ENCODE assay signal across 8 cellular contexts in the genomic region with DNA sequence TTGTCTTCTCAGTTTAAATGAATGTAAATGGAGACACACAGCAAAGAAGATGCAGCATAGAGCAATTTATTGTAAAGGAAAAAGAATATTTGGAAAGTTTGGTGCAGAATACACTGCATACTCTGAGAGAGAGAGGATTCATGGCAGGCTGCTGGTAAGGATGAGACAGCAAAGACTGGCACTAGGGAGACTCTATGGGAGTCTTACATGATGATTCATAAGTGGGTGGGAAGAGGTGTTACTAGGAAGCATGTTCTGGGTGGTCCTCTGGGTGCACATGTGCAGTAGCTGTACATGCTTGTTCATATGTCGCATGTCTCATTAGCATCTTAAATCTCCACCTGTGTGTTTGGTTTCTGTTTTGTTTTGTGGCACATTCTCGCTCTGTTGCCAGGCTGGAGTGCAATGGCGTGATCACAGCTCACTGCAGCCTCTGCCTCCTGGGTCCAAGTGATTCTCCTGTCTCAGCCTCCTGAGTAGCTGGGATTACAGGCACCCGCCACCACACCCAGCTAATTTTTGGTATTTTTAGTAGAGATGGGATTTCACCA.
DNase-seq lines count a peak whose midpoint lies in the region; ATAC-seq, FAIRE-seq and TF ChIP-seq lines count a peak whose summit lies in the region.
"Not testable (repeated sequence)": the region's sequence is repeated elsewhere in the genome, so short reads cannot be mapped to it uniquely, and the experiment has no call there.

No MANE protein-coding gene starts in this region.

- H3K36me3 ChIP-seq in KMS-11 (ENCODE audit: insufficient read depth); SK-N-SH (replicated peaks in 1 of 2; ENCODE audit: control insufficient read depth in 1 of 2, insufficient read depth in 2 of 2, low read length in 1 of 2); keratinocyte (ENCODE audit: control insufficient read depth in 2 of 2, extremely low read depth in 1 of 2, insufficient read depth in 2 of 2, low read length in 2 of 2); stomach: not testable (repeated sequence)

- dilution Hi-C loops in keratinocyte (cut with MboI; ENCODE audit: extremely low pct_ligation_motif_present, low sequenced_read_pairs) = not testable (repeated sequence)

- TF ChIP-seq EP300 in SK-N-SH (IDR thresholded peaks at IDR 0.05; ENCODE audit: borderline replicate concordance in 1 of 2, low read depth in 1 of 2, low read length in 1 of 2); stomach (IDR thresholded peaks at IDR 0.05): not testable (repeated sequence)

- H3K9me3 ChIP-seq in SK-N-SH; keratinocyte (ENCODE audit: control insufficient read depth, low read depth, low read length); stomach: not testable (repeated sequence)

- H4K20me1 ChIP-seq in KMS-11 (ENCODE audit: insufficient read depth); SK-N-SH (ENCODE audit: insufficient read depth); keratinocyte (ENCODE audit: control insufficient read depth, extremely low read depth, insufficient read depth, low read length): not testable (repeated sequence)

- H3K9me2 ChIP-seq in SK-N-SH = not testable (repeated sequence)

- peak; percentile 34 for FAIRE-seq in keratinocyte (lab: Jason Lieb, UNC)

- intact Hi-C loops in stomach (cut with DNase I; ENCODE audit: low total_unique reads) = not testable (repeated sequence)

- H3K9ac ChIP-seq in KMS-11; SK-N-SH; keratinocyte (ENCODE audit: control insufficient read depth, extremely low read depth, insufficient read depth, low read length): not testable (repeated sequence)

- peak overlapping the region; percentile 19; the same call in 1 of the 2 replicates for H3K4me2 ChIP-seq in KMS-11
- H3K4me2 ChIP-seq in SK-N-SH; keratinocyte (ENCODE audit: control insufficient read depth, extremely low read depth, insufficient read depth, low read depth, low read length): not testable (repeated sequence)

- TF ChIP-seq RAD21 in SK-N-SH (IDR thresholded peaks at IDR 0.05; ENCODE audit: low read length) = not testable (repeated sequence)

- DNase-seq in Daoy (ENCODE audit: low read depth) (peak; percentile 3), epithelial cell of esophagus (ENCODE audit: low read depth) (peak; percentile 32)
- DNase-seq in SK-N-SH; keratinocyte (ENCODE audit: low read depth, low spot score); stomach: not testable (repeated sequence)

- H3K27ac ChIP-seq in 22Rv1 = peak overlapping the region; percentile 64
- not testable (repeated sequence) for H3K27ac ChIP-seq in KMS-11; SK-N-SH (ENCODE audit: low read depth in 2 of 2, low read length in 1 of 2); keratinocyte (ENCODE audit: control insufficient read depth, insufficient read depth, low read length)
- peak overlapping the region in 4 of 5 donors; percentile 6 to 58 (median 34) for H3K27ac ChIP-seq in stomach

- not testable (repeated sequence) for H2AFZ ChIP-seq in KMS-11 (ENCODE audit: low read depth); keratinocyte (ENCODE audit: control insufficient read depth, low read length)
- H2AFZ ChIP-seq in SK-N-SH (ENCODE audit: low read depth) = 0 out of 2 replicates have a peak overlapping the region, but pooled peaks have one; percentile 18

- TF ChIP-seq CTCF in 22Rv1 (IDR thresholded peaks at IDR 0.05); KMS-11 (conservative IDR thresholded peaks at IDR 0.05; ENCODE audit: low read depth, low read length); SK-N-SH (IDR thresholded peaks at IDR 0.05); epithelial cell of esophagus (IDR thresholded peaks at IDR 0.05; ENCODE audit: insufficient read depth, low read depth, low read length, missing control alignments); keratinocyte (optimal IDR thresholded peaks at IDR 0.05 in 1 of 3, IDR thresholded peaks at IDR 0.05 in 1 of 3, conservative IDR thresholded peaks at IDR 0.05 in 1 of 3; ENCODE audit: extremely low read depth in 1 of 3, insufficient read depth in 2 of 3, low read length in 3 of 3); stomach (IDR thresholded peaks at IDR 0.05): not testable (repeated sequence)

- H3K4me3 ChIP-seq in KMS-11 (IDR thresholded peaks at IDR 0.05; ENCODE audit: insufficient read depth, low read depth, low read length); SK-N-SH (ENCODE audit: low read depth in 2 of 2, low read length in 1 of 2); epithelial cell of esophagus (ENCODE audit: low read length); keratinocyte (ENCODE audit: control insufficient read depth in 2 of 3, extremely low read depth in 1 of 3, insufficient read depth in 2 of 3, low read depth in 1 of 3, low read length in 3 of 3); stomach: not testable (repeated sequence)

- H3K79me2 ChIP-seq in KMS-11 (ENCODE audit: insufficient read depth, low read depth); SK-N-SH (ENCODE audit: insufficient read depth); keratinocyte (ENCODE audit: control insufficient read depth, insufficient read depth, low read length): not testable (repeated sequence)

- not testable (repeated sequence) for H3F3A ChIP-seq in SK-N-SH (replicated peaks; ENCODE audit: insufficient read depth)

- 53% methylated on average over 4 of the region's 4 CpGs for WGBS in SK-N-SH (ENCODE audit: low lambda C conversion rate)
- 88 to 100% (median 97%) methylated on average over 4 of the region's 4 CpGs for WGBS in stomach, 5 donors

- H3K27me3 ChIP-seq in KMS-11 (ENCODE audit: insufficient read depth, low read depth); SK-N-SH (ENCODE audit: insufficient read depth); keratinocyte (ENCODE audit: control insufficient read depth, extremely low read depth, insufficient read depth, low read length); stomach: not testable (repeated sequence)

- CTCF ChIA-PET in SK-N-SH (lab: Yijun Ruan, JAX) = interaction anchor here (1.9 kb wide), 1 partner anchor 36 kb away, joined by 5 read pairs; no protein-coding TSS in a partner anchor

- not testable (repeated sequence) for TF ChIP-seq POLR2A in stomach (IDR thresholded peaks at IDR 0.05)

- H3K9me1 ChIP-seq in keratinocyte (ENCODE audit: control insufficient read depth, extremely low read depth, insufficient read depth, low read length) = not testable (repeated sequence)

- H3K4me1 ChIP-seq in KMS-11 (ENCODE audit: low read depth, poor library complexity, severe bottlenecking) (peaks cover 38% of the 10 kb centered on the region), stomach (peaks cover 0 to 20% (median 12%) of the 10 kb centered on the region in 4 donors)
- not testable (repeated sequence) for H3K4me1 ChIP-seq in SK-N-SH (ENCODE audit: control insufficient read depth in 1 of 2, insufficient read depth in 2 of 2, low read depth in 1 of 2, low read length in 1 of 2); keratinocyte (ENCODE audit: control insufficient read depth, extremely low read depth, insufficient read depth, low read length)

- peak; percentile 37 for ATAC-seq in GM19351 (IDR thresholded peaks at IDR 0.05; ENCODE audit: unreplicated experiment)

- POLR2A ChIA-PET in SK-N-SH (lab: Yijun Ruan, JAX) = not testable (repeated sequence)
